Comparison of ENCODE assay signal across 8 cellular contexts in the genomic region with DNA sequence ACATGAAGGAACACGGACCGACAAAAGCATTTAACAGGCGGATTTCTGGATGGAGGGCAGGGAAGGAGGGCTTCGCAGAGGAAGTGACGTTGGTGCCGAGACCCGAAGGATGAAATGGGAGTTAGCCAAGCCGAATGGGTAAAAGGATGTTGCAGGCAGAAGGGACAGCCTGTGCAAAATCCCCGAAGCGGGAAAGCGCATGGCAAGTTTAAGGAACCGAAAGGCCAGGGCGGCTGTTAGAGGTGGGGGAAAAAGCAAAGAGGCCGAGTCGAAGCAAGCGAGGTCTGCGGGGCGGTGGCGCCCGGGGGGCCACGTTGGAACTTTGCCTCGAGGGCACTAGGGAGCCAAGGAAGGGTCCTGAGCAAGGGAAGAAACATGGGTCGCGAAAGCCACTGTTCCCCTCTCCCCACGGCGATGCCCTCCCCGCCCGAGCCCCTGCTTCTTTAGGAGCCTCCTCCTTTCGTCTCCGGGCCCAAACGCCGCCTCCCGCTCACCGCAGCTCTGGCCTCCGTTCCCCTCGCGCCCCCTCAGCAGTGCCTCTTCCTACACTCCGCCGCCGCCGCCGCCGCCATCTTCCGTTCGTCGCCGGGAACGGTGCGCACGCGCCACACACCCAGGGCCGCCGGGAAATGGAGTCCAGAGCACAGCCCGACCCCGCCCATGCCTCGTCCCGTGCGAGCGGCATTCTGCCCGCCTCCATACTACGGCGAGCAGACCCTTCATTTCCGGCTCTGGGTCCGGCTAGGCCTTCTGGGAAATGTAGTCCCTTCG. TPM values are rescaled to one million over a fixed set of nuclear protein-coding genes. Genes with fewer than 3 reads are reported as not detected.
DNase-seq lines count a peak whose midpoint lies in the region; ATAC-seq and TF ChIP-seq lines count a peak whose summit lies in the region.

A gene (minus strand): TSS at position 584 of the 771 bp plus-strand sequence. CDS start 8,652 bp downstream, outside the sequence.

- TF ChIP-seq RAD21 in Ishikawa (IDR thresholded peaks at IDR 0.05; ENCODE audit: low read depth) = no peak

- no peak for TF ChIP-seq EP300 in Ishikawa (IDR thresholded peaks at IDR 0.05; ENCODE audit: borderline replicate concordance)

- H3K9ac ChIP-seq in PC-3 (ENCODE audit: low read length) = peak within 1 kb of the TSS; percentile 80

- peak; percentile 85 for ATAC-seq in GM21529 (IDR thresholded peaks at IDR 0.05; ENCODE audit: unreplicated experiment)
- ATAC-seq in PC-3 = peak; percentile 98
- peak; percentile 89 for ATAC-seq in mucosa of descending colon

- POLR2A ChIA-PET in PC-3 (lab: Charles Lee; ENCODE audit: unreplicated experiment) = interaction anchor here (0.5 to 0.6 kb wide), 3 partner anchors 64 to 171 kb away, joined by 3 to 4 read pairs (median 3); a partner anchor contains a TSS

- peak within 1 kb of the TSS; percentile 81 for H3K4me2 ChIP-seq in PC-3 (ENCODE audit: low read length)

- intact Hi-C loops in PC-3 (cut with micrococcal nuclease) (loop anchor here (2.0 kb wide), 1 partner anchor 20 kb away; no protein-coding TSS in a partner anchor), mucosa of descending colon (cut with DNase I, micrococcal nuclease) (no loop called here)

- no peaks in the 10 kb centered on the region for H3K4me1 ChIP-seq in PC-3 (ENCODE audit: insufficient read depth, low read length)
- peaks cover 23% of the 10 kb centered on the region for H3K4me1 ChIP-seq in mucosa of descending colon (ENCODE audit: low read depth)

- CTCF ChIA-PET in PC-3 (lab: Charles Lee) = interaction anchor here (0.6 to 1.6 kb wide), 5 partner anchors 9 to 335 kb away, joined by 3 to 9 read pairs (median 6); a partner anchor contains a TSS

- H3K27ac ChIP-seq in PC-3 (ENCODE audit: low read length) = peak within 1 kb of the TSS; percentile 39

- H3K4me3 ChIP-seq in PC-3 (ENCODE audit: low read length) (peak within 1 kb of the TSS; percentile 82), epithelial cell of esophagus (ENCODE audit: low read length) (peak within 1 kb of the TSS; percentile 99), mucosa of descending colon (peak within 1 kb of the TSS; percentile 81)

- H3K9me3 ChIP-seq in PC-3 (ENCODE audit: low read length) = no peaks in the 10 kb centered on the region
- no peaks in the 10 kb centered on the region for H3K9me3 ChIP-seq in mucosa of descending colon

- H4K20me1 ChIP-seq in PC-3 (ENCODE audit: low read length) = no peaks in the 10 kb centered on the region

- peak within 1 kb of the TSS; percentile 76 for H2AFZ ChIP-seq in PC-3 (ENCODE audit: low read length)

- no peaks in the 10 kb centered on the region for H3K9me2 ChIP-seq in PC-3 (replicated peaks; ENCODE audit: low read length)

- H3K36me3 ChIP-seq in PC-3 (ENCODE audit: low read depth, low read length) = peaks cover 2% of the 10 kb centered on the region; the same call in 1 of the 2 replicates
- no peaks in the 10 kb centered on the region for H3K36me3 ChIP-seq in mucosa of descending colon (ENCODE audit: low read depth)

- TSS peak; percentile 59 for BruUV-seq in PC-3 (replicated peaks; lab: Mats Ljungman, UMichigan)

- peaks cover 13% of the 10 kb centered on the region for H3K27me3 ChIP-seq in PC-3 (ENCODE audit: low read length)

- DNase-seq in DMS 273 treated with DMSO at 0.1 percent for 48 hours (lab: John Stamatoyannopoulos, UW) (peak; percentile 95), PC-3 (peak; percentile 95), activated T-cell treated with anti-CD3 and anti-CD28 coated beads for 48 hours (ENCODE audit: low read depth) (peak; percentile 98), epithelial cell of esophagus (ENCODE audit: low read depth) (peak; percentile 99), mucosa of descending colon (peak; percentile 99 to 100 (median 99))
- peak; percentile 97 for DNase-seq in stimulated activated CD8-positive, alpha-beta memory T cell treated with anti-CD3 and anti-CD28 coated beads, Interleukin-4, amount 100 ng/mL, for 24 hours (ENCODE audit: low read depth)

- H3F3A ChIP-seq in PC-3 (ENCODE audit: low read length, unreplicated experiment) = no peaks in the 10 kb centered on the region

- TF ChIP-seq CTCF in PC-3 (conservative IDR thresholded peaks at IDR 0.05; ENCODE audit: low read depth, low read length) (no peak), epithelial cell of esophagus (IDR thresholded peaks at IDR 0.05; ENCODE audit: insufficient read depth, low read depth, low read length, missing control alignments) (no peak), mucosa of descending colon (IDR thresholded peaks at IDR 0.05) (peak; percentile 3)

- H3K79me2 ChIP-seq in PC-3 (ENCODE audit: low read length) = peaks cover 23% of the 10 kb centered on the region

TF ChIP-seq in Ishikawa, 13 proteins besides CTCF, POLR2A, EP300 and RAD21:
- no peak for TF ChIP-seq ZBTB7A (IDR thresholded peaks at IDR 0.05; ENCODE audit: low read depth)
- no peak; the same call in 1 of the 2 replicates for TF ChIP-seq CREB1 (IDR thresholded peaks at IDR 0.05; ENCODE audit: low read depth)
- no peak for TF ChIP-seq NFIC (IDR thresholded peaks at IDR 0.05)
- TF ChIP-seq, protein P1, sequence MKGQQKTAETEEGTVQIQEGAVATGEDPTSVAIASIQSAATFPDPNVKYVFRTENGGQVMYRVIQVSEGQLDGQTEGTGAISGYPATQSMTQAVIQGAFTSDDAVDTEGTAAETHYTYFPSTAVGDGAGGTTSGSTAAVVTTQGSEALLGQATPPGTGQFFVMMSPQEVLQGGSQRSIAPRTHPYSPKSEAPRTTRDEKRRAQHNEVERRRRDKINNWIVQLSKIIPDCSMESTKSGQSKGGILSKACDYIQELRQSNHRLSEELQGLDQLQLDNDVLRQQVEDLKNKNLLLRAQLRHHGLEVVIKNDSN (IDR thresholded peaks at IDR 0.05) = peak; percentile 75
- TF ChIP-seq, protein P2, sequence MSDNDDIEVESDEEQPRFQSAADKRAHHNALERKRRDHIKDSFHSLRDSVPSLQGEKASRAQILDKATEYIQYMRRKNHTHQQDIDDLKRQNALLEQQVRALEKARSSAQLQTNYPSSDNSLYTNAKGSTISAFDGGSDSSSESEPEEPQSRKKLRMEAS (IDR thresholded peaks at IDR 0.05) = peak; percentile 52; the same call in 1 of the 2 replicates
- peak; percentile 97 for TF ChIP-seq YY1 (IDR thresholded peaks at IDR 0.05; ENCODE audit: low read depth)
- TF ChIP-seq CEBPB (IDR thresholded peaks at IDR 0.05) = no peak
- peak; percentile 52 for TF ChIP-seq TCF12 (IDR thresholded peaks at IDR 0.05; ENCODE audit: low read depth)
- peak; percentile 50; the same call in 1 of the 2 replicates for TF ChIP-seq EGR1 (IDR thresholded peaks at IDR 0.05)
- peak; percentile 92 for TF ChIP-seq TAF1 (IDR thresholded peaks at IDR 0.05; ENCODE audit: low read depth)
- no peak for TF ChIP-seq FOXM1 (IDR thresholded peaks at IDR 0.05; ENCODE audit: borderline replicate concordance, low read depth)
- TF ChIP-seq, protein P3, sequence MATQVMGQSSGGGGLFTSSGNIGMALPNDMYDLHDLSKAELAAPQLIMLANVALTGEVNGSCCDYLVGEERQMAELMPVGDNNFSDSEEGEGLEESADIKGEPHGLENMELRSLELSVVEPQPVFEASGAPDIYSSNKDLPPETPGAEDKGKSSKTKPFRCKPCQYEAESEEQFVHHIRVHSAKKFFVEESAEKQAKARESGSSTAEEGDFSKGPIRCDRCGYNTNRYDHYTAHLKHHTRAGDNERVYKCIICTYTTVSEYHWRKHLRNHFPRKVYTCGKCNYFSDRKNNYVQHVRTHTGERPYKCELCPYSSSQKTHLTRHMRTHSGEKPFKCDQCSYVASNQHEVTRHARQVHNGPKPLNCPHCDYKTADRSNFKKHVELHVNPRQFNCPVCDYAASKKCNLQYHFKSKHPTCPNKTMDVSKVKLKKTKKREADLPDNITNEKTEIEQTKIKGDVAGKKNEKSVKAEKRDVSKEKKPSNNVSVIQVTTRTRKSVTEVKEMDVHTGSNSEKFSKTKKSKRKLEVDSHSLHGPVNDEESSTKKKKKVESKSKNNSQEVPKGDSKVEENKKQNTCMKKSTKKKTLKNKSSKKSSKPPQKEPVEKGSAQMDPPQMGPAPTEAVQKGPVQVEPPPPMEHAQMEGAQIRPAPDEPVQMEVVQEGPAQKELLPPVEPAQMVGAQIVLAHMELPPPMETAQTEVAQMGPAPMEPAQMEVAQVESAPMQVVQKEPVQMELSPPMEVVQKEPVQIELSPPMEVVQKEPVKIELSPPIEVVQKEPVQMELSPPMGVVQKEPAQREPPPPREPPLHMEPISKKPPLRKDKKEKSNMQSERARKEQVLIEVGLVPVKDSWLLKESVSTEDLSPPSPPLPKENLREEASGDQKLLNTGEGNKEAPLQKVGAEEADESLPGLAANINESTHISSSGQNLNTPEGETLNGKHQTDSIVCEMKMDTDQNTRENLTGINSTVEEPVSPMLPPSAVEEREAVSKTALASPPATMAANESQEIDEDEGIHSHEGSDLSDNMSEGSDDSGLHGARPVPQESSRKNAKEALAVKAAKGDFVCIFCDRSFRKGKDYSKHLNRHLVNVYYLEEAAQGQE (IDR thresholded peaks at IDR 0.05; ENCODE audit: low read depth) = no peak

RNA-seq across cellular contexts. Expression of the gene that starts here (rescaled TPM):
- total RNA-seq in PC-3 (2014; rRNA removed) = 36.6 and 67.3 TPM in 2 replicates
- total RNA-seq in mucosa of descending colon = 10 to 100 TPM; 61.1 to 67.4 (median 65.9) TPM

Comparison
In these comparisons a context has a peak if more than half of its experiments do, and no peak if none do; other contexts are left out.
1. Peak in every context shown above with its lines: DNase-seq, ATAC-seq, H3K4me3 ChIP-seq and H3K27ac ChIP-seq.